8 cellular contexts compared by ENCODE assay signal in genomic region chr2:240567137-240567871, GRCh38. TPM values are rescaled to one million over a fixed set of nuclear protein-coding genes. Genes with fewer than 3 reads are reported as not detected.
DNase-seq lines count a peak whose midpoint lies in the region; ATAC-seq and TF ChIP-seq lines count a peak whose summit lies in the region.

No MANE protein-coding gene starts in this region.

- H3K27ac ChIP-seq in KMS-11 (peak overlapping the region; percentile 64), endodermal cell (ENCODE audit: low read depth, low read length) (no peak overlapping the region)
- H3K27ac ChIP-seq in naive thymus-derived CD4-positive, alpha-beta T cell (ENCODE audit: low read depth, low read length), result peak overlapping the region; percentile 85

- peaks cover 77% of the 10 kb centered on the region for H3K4me1 Mint-ChIP-seq in activated B cell treated with CpG ODN at 0.5 μM for 24 hours
- H3K4me1 Mint-ChIP-seq in endodermal cell, result peaks cover 10% of the 10 kb centered on the region
- H3K4me1 Mint-ChIP-seq in naive thymus-derived CD4-positive, alpha-beta T cell, result peaks cover 47 to 81% (median 67%) of the 10 kb centered on the region in 7 donors

- intact Hi-C loops in activated B cell treated with CpG ODN at 0.5 μM for 24 hours (cut with micrococcal nuclease), result loop anchor here (5.0 to 10.0 kb wide), 7 partner anchors 537 to 1315 kb away; partner anchors contain the start of genes D2HGDH, HDAC4, MTERF4 and STK25
- intact Hi-C loops in naive thymus-derived CD4-positive, alpha-beta T cell (cut with micrococcal nuclease), result loop anchor here (2.0 to 10.0 kb wide), 13 partner anchors 45 to 1317 kb away; partner anchors contain the start of genes D2HGDH (in 1 of the 2), DTYMK (in 1 of the 2), HDAC4 (in 1 of the 2) and ING5 (in 1 of the 2)

- no peaks in the 10 kb centered on the region for H3K27me3 Mint-ChIP-seq in activated B cell treated with CpG ODN at 0.5 μM for 24 hours
- peaks cover 17% of the 10 kb centered on the region for H3K27me3 Mint-ChIP-seq in endodermal cell (ENCODE audit: insufficient read depth)
- H3K27me3 Mint-ChIP-seq in naive thymus-derived CD4-positive, alpha-beta T cell, result no peaks in the 10 kb centered on the region

- H3K9me3 Mint-ChIP-seq in activated B cell treated with CpG ODN at 0.5 μM for 24 hours, result no peaks in the 10 kb centered on the region
- no peaks in the 10 kb centered on the region for H3K9me3 Mint-ChIP-seq in endodermal cell
- H3K9me3 Mint-ChIP-seq in naive thymus-derived CD4-positive, alpha-beta T cell, result no peaks in the 10 kb centered on the region

- H3K4me1 ChIP-seq in KMS-11 (ENCODE audit: low read depth, poor library complexity, severe bottlenecking) (peaks cover 46% of the 10 kb centered on the region), endodermal cell (ENCODE audit: control insufficient read depth, insufficient read depth, low read length) (peaks cover 18% of the 10 kb centered on the region)
- peaks cover 72 to 78% of the 10 kb centered on the region in 2 donors for H3K4me1 ChIP-seq in naive thymus-derived CD4-positive, alpha-beta T cell (ENCODE audit: control insufficient read depth in 2 of 2, insufficient read depth in 2 of 2, low read length in 2 of 2)

- no peaks in the 10 kb centered on the region for H4K20me1 ChIP-seq in KMS-11 (ENCODE audit: insufficient read depth)

- peaks cover 28% of the 10 kb centered on the region for H3K36me3 Mint-ChIP-seq in activated B cell treated with CpG ODN at 0.5 μM for 24 hours (ENCODE audit: low read depth)
- peaks cover 17% of the 10 kb centered on the region for H3K36me3 Mint-ChIP-seq in endodermal cell (ENCODE audit: low read depth)
- H3K36me3 Mint-ChIP-seq in naive thymus-derived CD4-positive, alpha-beta T cell, result peaks cover 0 to 38% (median 4%) of the 10 kb centered on the region in 5 donors

- H2AFZ ChIP-seq in KMS-11 (ENCODE audit: low read depth), result 0 out of 2 replicates have a peak overlapping the region, but pooled peaks have one; percentile 52

- no peaks in the 10 kb centered on the region for H3K9me3 ChIP-seq in endodermal cell (ENCODE audit: control insufficient read depth, low read length)
- H3K9me3 ChIP-seq in naive thymus-derived CD4-positive, alpha-beta T cell (ENCODE audit: control insufficient read depth in 2 of 3, low read length in 3 of 3), result no peaks in the 10 kb centered on the region

- H3K4me3 ChIP-seq in KMS-11 (IDR thresholded peaks at IDR 0.05; ENCODE audit: insufficient read depth, low read depth, low read length) (peak overlapping the region; percentile 39), endodermal cell (ENCODE audit: low read length) (peak overlapping the region; percentile 81)
- peak overlapping the region; percentile 72 for H3K4me3 ChIP-seq in naive thymus-derived CD4-positive, alpha-beta T cell (ENCODE audit: low read length)

- POLR2A ChIA-PET in activated B cell treated with CpG ODN at 0.5 μM for 24 hours (lab: Charles Lee), result interaction anchor here (0.6 to 12.0 kb wide), 4 partner anchors 10 to 1397 kb away, joined by 3 to 536 read pairs (median 9); partner anchors contain the start of gene CAPN10
- POLR2A ChIA-PET in naive thymus-derived CD4-positive, alpha-beta T cell (lab: Charles Lee), result interaction anchor here (0.6 to 10.7 kb wide), 10 partner anchors 9 to 1134 kb away, joined by 3 to 264 read pairs (median 6); partner anchors contain the start of genes CAPN10 and ING5

- H3K79me2 ChIP-seq in KMS-11 (ENCODE audit: insufficient read depth, low read depth), result peaks cover 32% of the 10 kb centered on the region

- CTCF ChIA-PET in activated B cell treated with CpG ODN at 0.5 μM for 24 hours (lab: Charles Lee), result interaction anchor here (1.8 to 2.9 kb wide), 3 partner anchors 13 to 53 kb away, joined by 15 to 52 read pairs (median 22); partner anchors contain the start of gene CAPN10
- CTCF ChIA-PET in naive thymus-derived CD4-positive, alpha-beta T cell (lab: Charles Lee), result interaction anchor here (1.0 to 5.8 kb wide), 6 partner anchors 9 to 55 kb away, joined by 3 to 61 read pairs (median 8); partner anchors contain the start of gene CAPN10

- H3K9ac ChIP-seq in KMS-11, result peak overlapping the region; percentile 70; the same call in 1 of the 2 replicates
- no peak overlapping the region for H3K9ac ChIP-seq in endodermal cell (ENCODE audit: extremely low read depth, low read length, poor library complexity, severe bottlenecking)

- ATAC-seq in activated B cell treated with CpG ODN at 0.5 μM for 24 hours (ENCODE audit: low read depth) (no peak), GM18873 (IDR thresholded peaks at IDR 0.05; ENCODE audit: low FRiP score, unreplicated experiment) (no peak)
- ATAC-seq in naive thymus-derived CD4-positive, alpha-beta T cell, result no peak

- DNase-seq in activated B cell treated with CpG ODN at 0.5 μM for 24 hours (no peak), endodermal cell (peak; percentile 60), NCI-H82 treated with DMSO at 0.1 percent for 48 hours (lab: John Stamatoyannopoulos, UW; ENCODE audit: unreplicated experiment) (no peak), ACHN (no peak), occipital lobe (lab: John Stamatoyannopoulos, UW) (no peak)
- peak; percentile 14 to 59 (median 37) for DNase-seq in naive thymus-derived CD4-positive, alpha-beta T cell

- WGBS in endodermal cell (ENCODE audit: insufficient coverage in 1 of 2, insufficient read length in 1 of 2), 2 experiments, result 51 to 63% methylated on average over 19 to 26 of the region's 26 CpGs

- H3K36me3 ChIP-seq in KMS-11 (ENCODE audit: insufficient read depth), result no peaks in the 10 kb centered on the region
- H3K36me3 ChIP-seq in endodermal cell (ENCODE audit: control insufficient read depth, insufficient read depth, low read length), result peaks cover 8% of the 10 kb centered on the region
- H3K36me3 ChIP-seq in naive thymus-derived CD4-positive, alpha-beta T cell (ENCODE audit: control insufficient read depth in 2 of 3, insufficient read depth in 3 of 3, low read length in 3 of 3), result peaks cover 0 to 14% (median 0%) of the 10 kb centered on the region in 3 experiments

- peak overlapping the region; percentile 55 for H3K4me2 ChIP-seq in KMS-11

- H3K27me3 ChIP-seq in KMS-11 (ENCODE audit: insufficient read depth, low read depth) (no peaks in the 10 kb centered on the region), endodermal cell (ENCODE audit: control insufficient read depth, insufficient read depth, low read length, poor library complexity, severe bottlenecking) (peaks cover 11% of the 10 kb centered on the region)
- no peaks in the 10 kb centered on the region for H3K27me3 ChIP-seq in naive thymus-derived CD4-positive, alpha-beta T cell (ENCODE audit: control insufficient read depth in 2 of 2, insufficient read depth in 2 of 2, low read length in 2 of 2)

- in situ Hi-C loops in ACHN (cut with HindIII; ENCODE audit: low pct_ligation_motif_present, low pct_unique_long_range_greater_than_20kb, low sequenced_read_pairs), result no loop called here

- H3K4me3 Mint-ChIP-seq in activated B cell treated with CpG ODN at 0.5 μM for 24 hours (peak overlapping the region; percentile 82), endodermal cell (peak overlapping the region; percentile 63)
- peak overlapping the region; percentile 88 to 98 (median 94) for H3K4me3 Mint-ChIP-seq in naive thymus-derived CD4-positive, alpha-beta T cell

- peak overlapping the region; percentile 83 for H3K27ac Mint-ChIP-seq in activated B cell treated with CpG ODN at 0.5 μM for 24 hours
- H3K27ac Mint-ChIP-seq in endodermal cell, result no peak overlapping the region
- peak overlapping the region; percentile 90 to 99 (median 97) for H3K27ac Mint-ChIP-seq in naive thymus-derived CD4-positive, alpha-beta T cell

- TF ChIP-seq CTCF in KMS-11 (conservative IDR thresholded peaks at IDR 0.05; ENCODE audit: low read depth, low read length), result no peak; the same call in 1 of the 2 replicates
- TF ChIP-seq CTCF in activated B cell treated with CpG ODN at 0.5 μM for 24 hours (IDR thresholded peaks at IDR 0.05), result no peak
- no peak for TF ChIP-seq CTCF in endodermal cell (conservative IDR thresholded peaks at IDR 0.05)

RNA-seq across cellular contexts. Expression of gene RNPEPL1, which starts 1.0 kb away (rescaled TPM):
- total RNA-seq in activated B cell treated with CpG ODN at 0.5 μM for 24 hours (70.0 and 71.0 TPM in 2 replicates), endodermal cell (10 to 100 TPM; 38.4 to 52.4 TPM), occipital lobe (4.4 TPM)
- polyA plus RNA-seq in endodermal cell (2013, experiment 1 of 2), result 18.2 TPM
- polyA plus RNA-seq in endodermal cell (2013, experiment 2 of 2), result 18.1 TPM
- 100 to 1,000 TPM in 4 of 5 experiments, 10 to 100 TPM in 1; 78.5 to 126 (median 112) TPM for total RNA-seq in naive thymus-derived CD4-positive, alpha-beta T cell
- polyA plus RNA-seq in naive thymus-derived CD4-positive, alpha-beta T cell, result 10 to 100 TPM; 23.0 to 51.2 TPM

RNA-seq across cellular contexts. Expression of gene DUSP28, which starts 7.1 kb away (rescaled TPM):
- total RNA-seq in activated B cell treated with CpG ODN at 0.5 μM for 24 hours, result 11.5 and 11.8 TPM in 2 replicates
- 1 to 10 TPM; 1.4 to 2.8 TPM for total RNA-seq in endodermal cell
- 8.9 TPM for polyA plus RNA-seq in endodermal cell (2013, experiment 1 of 2)
- 6.1 TPM for polyA plus RNA-seq in endodermal cell (2013, experiment 2 of 2)
- total RNA-seq in naive thymus-derived CD4-positive, alpha-beta T cell, result 10 to 100 TPM; 11.1 to 19.5 (median 14.7) TPM
- 10 to 100 TPM; 17.8 to 30.1 TPM for polyA plus RNA-seq in naive thymus-derived CD4-positive, alpha-beta T cell
- total RNA-seq in occipital lobe, result 8.9 TPM

RNA-seq across cellular contexts. Expression of gene ANKMY1, which starts 9.5 kb away (rescaled TPM):
- total RNA-seq in activated B cell treated with CpG ODN at 0.5 μM for 24 hours (33.4 and 40.4 TPM in 2 replicates), endodermal cell (10 to 100 TPM in 1 of 2 donors, 1 to 10 TPM in 1; 7.4 to 13.3 TPM), occipital lobe (5.6 TPM)
- polyA plus RNA-seq in endodermal cell (2013, experiment 1 of 2), result 6.2 TPM
- 4.8 TPM for polyA plus RNA-seq in endodermal cell (2013, experiment 2 of 2)
- 10 to 100 TPM; 33.7 to 83.4 (median 49.2) TPM for total RNA-seq in naive thymus-derived CD4-positive, alpha-beta T cell
- polyA plus RNA-seq in naive thymus-derived CD4-positive, alpha-beta T cell, result 10 to 100 TPM in 1 of 2 donors, 1 to 10 TPM in 1; 7.7 to 17.5 TPM

RNA-seq across cellular contexts. Expression of gene CAPN10, which starts 19.2 kb away (rescaled TPM):
- total RNA-seq in activated B cell treated with CpG ODN at 0.5 μM for 24 hours (55.2 and 61.8 TPM in 2 replicates), endodermal cell (10 to 100 TPM; 58.9 to 61.9 TPM), occipital lobe (27.1 TPM)
- polyA plus RNA-seq in endodermal cell (2013, experiment 1 of 2), result 43.3 TPM
- polyA plus RNA-seq in endodermal cell (2013, experiment 2 of 2), result 41.5 TPM
- total RNA-seq in naive thymus-derived CD4-positive, alpha-beta T cell, result 10 to 100 TPM; 54.1 to 74.8 (median 64.5) TPM
- 10 to 100 TPM in 1 of 2 donors, 1 to 10 TPM in 1; 8.4 to 14.1 TPM for polyA plus RNA-seq in naive thymus-derived CD4-positive, alpha-beta T cell

RNA-seq across cellular contexts. Expression of gene GPR35, which starts 58.0 kb away (rescaled TPM):
- 1.6 TPM in 2 replicates for total RNA-seq in activated B cell treated with CpG ODN at 0.5 μM for 24 hours
- under 1 TPM; 0.55 to 0.71 TPM for total RNA-seq in endodermal cell
- polyA plus RNA-seq in endodermal cell (2013, experiment 1 of 2), result 0.82 TPM
- polyA plus RNA-seq in endodermal cell (2013, experiment 2 of 2), result 0.75 TPM
- 10 to 100 TPM in 3 of 5 experiments, 1 to 10 TPM in 2; 7.1 to 19.0 (median 10.2) TPM for total RNA-seq in naive thymus-derived CD4-positive, alpha-beta T cell
- 1 to 10 TPM in 1 of 2 donors, under 1 TPM in 1; 0.20 to 1.0 TPM for polyA plus RNA-seq in naive thymus-derived CD4-positive, alpha-beta T cell
- 0.31 TPM for total RNA-seq in occipital lobe

Comparison
In these comparisons a context has a peak if more than half of its experiments do, and no peak if none do; other contexts are left out.
1. DNase-seq: peak in endodermal cell (single experiment) and naive thymus-derived CD4-positive, alpha-beta T cell (9 of 9); none in activated B cell treated with CpG ODN at 0.5 μM for 24 hours (single experiment), NCI-H82 treated with DMSO at 0.1 percent for 48 hours (single experiment), ACHN (single experiment) and occipital lobe (single experiment).
2. Peak in every context shown above with its lines, with median percentiles within 50 percentile points of each other: H3K4me3 ChIP-seq and H3K4me3 Mint-ChIP-seq.